28 cellular contexts compared by ENCODE assay signal in genomic region chrX:17741123-17741511, GRCh38. TPM values are rescaled to one million over a fixed set of nuclear protein-coding genes. Genes with fewer than 3 reads are reported as not detected.
A peak's percentile ranks its signal among the peaks of the same experiment; 100 is the strongest.
DNase-seq lines count a peak whose midpoint lies in the region; ATAC-seq lines count a peak whose summit lies in the region.
"Had no signal": no experiment of that assay in that cellular context is flagged by ENCODE, and none has a peak within 500 bp of the region (broad histone marks: within the 10 kb centered on the region; RNA-seq: fewer than 3 reads in every experiment).

No MANE protein-coding gene starts in this region.

- DNase-seq in NCI-H2107 treated with DMSO at 0.1 percent for 48 hours (lab: John Stamatoyannopoulos, UW; ENCODE audit: unreplicated experiment) (peak; percentile 39), NCI-H2107 (lab: John Stamatoyannopoulos, UW) (no peak), NCI-H524 treated with DMSO at 0.1 percent for 48 hours (lab: John Stamatoyannopoulos, UW) (peak; percentile 76), mesendoderm (peak; percentile 7)
- DNase-seq: activated CD4-positive, alpha-beta T cell treated with anti-CD3 and anti-CD28 coated beads, Interleukin-2, amount 50 U/mL, for 1 hour; activated CD4-positive, CD25-positive, alpha-beta regulatory T cell; activated effector memory CD4-positive, alpha-beta T cell treated with Interleukin-2 at 50 U/mL for 16 hours; activated naive CD8-positive, alpha-beta T cell treated with anti-CD3 and anti-CD28 coated beads for 36 hours; activated T-cell treated with anti-CD3 and anti-CD28 coated beads, Interleukin-2, amount 50 U/mL, for 1 hour; anterior cingulate cortex; GM23248; HFFc6; Karpas-422; left ventricle myocardium superior; NCI-H1930; PC-9; stimulated activated naive B cell treated with anti-CD40 and anti-IgM and Interleukin-4, amounts not matched to agents 10 μg/mL and 1 μg/mL and 100 μg/mL, for 72 hours; substantia nigra; T-helper 1 cell; upper lobe of left lung had no signal

- H3K4me2 ChIP-seq in mesendoderm (ENCODE audit: low read length), result no peak overlapping the region
- H3K4me2 ChIP-seq: PC-9 had no signal

- H3K18ac ChIP-seq in mesendoderm (ENCODE audit: low read length), result no peak overlapping the region

- H3K4me1 ChIP-seq in mesendoderm (ENCODE audit: control insufficient read depth, low read depth, low read length) (no peaks in the 10 kb centered on the region), skeletal muscle tissue (ENCODE audit: control insufficient read depth in 3 of 3, insufficient read depth in 3 of 3, low read length in 3 of 3) (peaks cover 0 to 9% (median 2%) of the 10 kb centered on the region in 3 donors)
- H3K4me1 ChIP-seq: breast epithelium, prostate gland had no signal

- H3K79me1 ChIP-seq in mesendoderm (ENCODE audit: low read length), result no peaks in the 10 kb centered on the region

- no peak overlapping the region for H3K4ac ChIP-seq in mesendoderm (ENCODE audit: low read depth, low read length)

- H3K27ac ChIP-seq in mesendoderm (ENCODE audit: low read depth, low read length), result no peak overlapping the region
- H3K27ac ChIP-seq in skeletal muscle tissue (ENCODE audit: low read depth, low read length), result peak overlapping the region; percentile 51
- H3K27ac ChIP-seq: 22Rv1, breast epithelium, GM23248, PC-9, prostate gland, SK-N-MC, upper lobe of left lung had no signal

- no peak overlapping the region for H2BK5ac ChIP-seq in mesendoderm (ENCODE audit: low read length)

- no peak overlapping the region for H2AK5ac ChIP-seq in mesendoderm (ENCODE audit: low read length)

- H3K36me3 ChIP-seq in mesendoderm (ENCODE audit: control insufficient read depth, insufficient read depth, low read length) (no peaks in the 10 kb centered on the region), skeletal muscle tissue (ENCODE audit: control insufficient read depth in 3 of 3, insufficient read depth in 3 of 3, low read length in 3 of 3) (no peaks in the 10 kb centered on the region)
- H3K36me3 ChIP-seq: breast epithelium, prostate gland, upper lobe of left lung had no signal

- H3K79me2 ChIP-seq in mesendoderm (ENCODE audit: control insufficient read depth, insufficient read depth, low read length), result no peaks in the 10 kb centered on the region

- H4K8ac ChIP-seq in mesendoderm (ENCODE audit: low read depth, low read length), result no peak overlapping the region

- no peak overlapping the region for H3K56ac ChIP-seq in mesendoderm (ENCODE audit: low read length)

- H3K4me3 ChIP-seq in mesendoderm (ENCODE audit: low read length) (no peak overlapping the region), skeletal muscle tissue (ENCODE audit: low read length in 3 of 3) (peak overlapping the region in 1 of 3 donors; percentile 11)
- H3K4me3 ChIP-seq: breast epithelium, GM23248, PC-9, prostate gland, SK-N-MC, upper lobe of left lung had no signal

- H3K27me3 ChIP-seq in mesendoderm (ENCODE audit: insufficient read depth, low read length, poor library complexity), result no peaks in the 10 kb centered on the region
- H3K27me3 ChIP-seq in skeletal muscle tissue (ENCODE audit: control insufficient read depth in 3 of 3, insufficient read depth in 3 of 3, low read length in 3 of 3), result no peaks in the 10 kb centered on the region
- H3K27me3 ChIP-seq: upper lobe of left lung had no signal

- H2BK120ac ChIP-seq in mesendoderm (ENCODE audit: low read depth, low read length), result no peak overlapping the region

- no peak overlapping the region for H3K23ac ChIP-seq in mesendoderm (ENCODE audit: low read length)

- ATAC-seq in HG03520 (IDR thresholded peaks at IDR 0.05; ENCODE audit: unreplicated experiment) (no peak), GM18520 (IDR thresholded peaks at IDR 0.05; ENCODE audit: unreplicated experiment) (no peak), HG03135 (IDR thresholded peaks at IDR 0.05; ENCODE audit: unreplicated experiment) (no peak)
- ATAC-seq: left ventricle myocardium superior; stimulated activated naive B cell treated with anti-CD40 and anti-IgM and Interleukin-4, amounts not matched to agents 10 μg/mL and 1 μg/mL and 100 μg/mL, for 72 hours had no signal

- H3K9ac ChIP-seq in mesendoderm (ENCODE audit: low read length) (no peak overlapping the region), skeletal muscle tissue (ENCODE audit: low read depth in 1 of 3, low read length in 3 of 3) (peak overlapping the region in 2 of 3 donors; percentile 20 to 71)
- H3K9ac ChIP-seq: GM23248 had no signal

- no CpG with 5 or more reads among the region's 9 CpGs for WGBS in mesendoderm (ENCODE audit: extremely low coverage, insufficient coverage, low lambda C conversion rate)

- no peak overlapping the region for H4K5ac ChIP-seq in mesendoderm (ENCODE audit: low read length)

- no peaks in the 10 kb centered on the region for H3K9me3 ChIP-seq in skeletal muscle tissue (ENCODE audit: control insufficient read depth in 3 of 3, low read length in 3 of 3)
- H3K9me3 ChIP-seq: breast epithelium, prostate gland, upper lobe of left lung had no signal

- H2BK15ac ChIP-seq in mesendoderm (replicated peaks; ENCODE audit: low read depth), result no peak overlapping the region

RNA-seq across cellular contexts. Expression of gene SCML1, which starts 3.8 kb away (rescaled TPM):
- polyA plus RNA-seq in mesendoderm (2013, experiment 1 of 2), result 3.7 TPM
- 3.9 TPM for polyA plus RNA-seq in mesendoderm (2013, experiment 2 of 2)
- 4.2 TPM for total RNA-seq in skeletal muscle tissue
